In genomic region chr12:14215949-14216348, GRCh38 we compare ENCODE assay signal across 8 cellular contexts.
DNase-seq lines count a peak whose midpoint lies in the region; ATAC-seq, FAIRE-seq and TF ChIP-seq lines count a peak whose summit lies in the region.
"Not testable (repeated sequence)": the region's sequence is repeated elsewhere in the genome, so short reads cannot be mapped to it uniquely, and the experiment has no call there.

No MANE protein-coding gene starts in this region.

- H3K4me2 ChIP-seq in A549 (peak overlapping the region; percentile 45), HCT116 (ENCODE audit: low read length) (peak overlapping the region; percentile 41), OCI-LY7 (ENCODE audit: low read length) (peak overlapping the region; percentile 59; the same call in 1 of the 2 replicates), hepatocyte (peak overlapping the region; percentile 1), smooth muscle cell (peak overlapping the region; percentile 55)
- not testable (repeated sequence) for H3K4me2 ChIP-seq in mammary epithelial cell (ENCODE audit: insufficient read depth, low read depth, low read length); neuronal stem cell (ENCODE audit: insufficient read depth, low read length, poor library complexity, severe bottlenecking)

- not testable (repeated sequence) for H3K4me3 ChIP-seq in A549; HCT116 (replicated peaks in 1 of 2; ENCODE audit: low read depth in 1 of 2, low read length in 2 of 2); OCI-LY7 (ENCODE audit: low read depth, low read length, poor library complexity, severe bottlenecking); mammary epithelial cell (replicated peaks in 1 of 3; ENCODE audit: insufficient read depth in 1 of 3, low read depth in 2 of 3, low read length in 3 of 3); hepatocyte; neuronal stem cell (ENCODE audit: low read length in 2 of 2); smooth muscle cell

- not testable (repeated sequence) for H3K18ac ChIP-seq in neuronal stem cell (ENCODE audit: low read length)

- not testable (repeated sequence) for FAIRE-seq in A549 (lab: Jason Lieb, UNC)

- H4K91ac ChIP-seq in neuronal stem cell (ENCODE audit: low read depth, low read length, poor library complexity), result not testable (repeated sequence)

- RAD21 ChIA-PET in HCT116 (lab: Charles Lee; ENCODE audit: low non-redundant PET in 1 of 2, low total read pairs in 2 of 2, uncharacterized antibody in 2 of 2, unreplicated experiment in 2 of 2), result not testable (repeated sequence)

- not testable (repeated sequence) for BruUV-seq in HCT116 (replicated peaks; lab: Mats Ljungman, UMichigan); OCI-LY7 (replicated peaks; lab: Mats Ljungman, UMichigan); mammary epithelial cell (replicated peaks; lab: Mats Ljungman, UMichigan)

- peaks cover 14% of the 10 kb centered on the region for H3K9me3 Mint-ChIP-seq in activated CD8-positive, alpha-beta T cell treated with anti-CD3 and anti-CD28 coated beads for 36 hours

- peak overlapping the region; percentile 15 for H3K27ac Mint-ChIP-seq in activated CD8-positive, alpha-beta T cell treated with anti-CD3 and anti-CD28 coated beads for 36 hours

- not testable (repeated sequence) for H3K27me3 Mint-ChIP-seq in activated CD8-positive, alpha-beta T cell treated with anti-CD3 and anti-CD28 coated beads for 36 hours

- not testable (repeated sequence) for H3K4me1 ChIP-seq in A549; OCI-LY7 (ENCODE audit: insufficient read depth, low read length, poor library complexity, severe bottlenecking); mammary epithelial cell (ENCODE audit: insufficient read depth, low read length); smooth muscle cell (ENCODE audit: low read depth)
- peaks cover 7 to 28% of the 10 kb centered on the region in 2 experiments; a peak in 3 of 4 replicates for H3K4me1 ChIP-seq in HCT116 (ENCODE audit: control insufficient read depth in 1 of 2, insufficient read depth in 2 of 2, low read length in 2 of 2)
- H3K4me1 ChIP-seq in hepatocyte (ENCODE audit: insufficient read depth), result peaks cover 35% of the 10 kb centered on the region
- peaks cover 4 to 14% of the 10 kb centered on the region in 2 donors for H3K4me1 ChIP-seq in neuronal stem cell (ENCODE audit: control insufficient read depth in 2 of 2, insufficient read depth in 1 of 2, low read depth in 1 of 2, low read length in 2 of 2)

- intact Hi-C loops in HCT116 (cut with micrococcal nuclease); OCI-LY7 (cut with micrococcal nuclease; ENCODE audit: unreplicated experiment); activated CD8-positive, alpha-beta T cell treated with anti-CD3 and anti-CD28 coated beads for 36 hours (cut with micrococcal nuclease); mammary epithelial cell (cut with micrococcal nuclease): not testable (repeated sequence)

- H3K4me1 Mint-ChIP-seq in activated CD8-positive, alpha-beta T cell treated with anti-CD3 and anti-CD28 coated beads for 36 hours (ENCODE audit: low read depth), result peaks cover 21% of the 10 kb centered on the region

- not testable (repeated sequence) for H3K9me3 ChIP-seq in A549; HCT116 (ENCODE audit: control insufficient read depth in 1 of 2, insufficient read depth in 1 of 2, low read depth in 1 of 2, low read length in 2 of 2); OCI-LY7 (ENCODE audit: low read length); mammary epithelial cell (replicated peaks; ENCODE audit: insufficient read depth, low read length); hepatocyte (ENCODE audit: low read depth); neuronal stem cell (replicated peaks in 1 of 2; ENCODE audit: control insufficient read depth in 2 of 2, insufficient read depth in 1 of 2, low read depth in 1 of 2, low read length in 2 of 2); smooth muscle cell (replicated peaks; ENCODE audit: low read depth)

- POLR2A ChIA-PET in A549 (lab: Yijun Ruan, JAX); HCT116 (lab: Charles Lee): not testable (repeated sequence)
- POLR2A ChIA-PET in OCI-LY7 (lab: Charles Lee), result interaction anchor here (0.6 to 1.1 kb wide), 7 partner anchors 10 to 1520 kb away, joined by 3 to 6 read pairs (median 4); no protein-coding TSS in a partner anchor
- POLR2A ChIA-PET in activated CD8-positive, alpha-beta T cell treated with anti-CD3 and anti-CD28 coated beads for 36 hours (lab: Charles Lee), result interaction anchor here (1.1 kb wide), 1 partner anchor 10 kb away, joined by 3 read pairs; no protein-coding TSS in a partner anchor

- H3K36me3 ChIP-seq in HCT116 (ENCODE audit: control insufficient read depth in 1 of 2, insufficient read depth in 2 of 2, low read length in 2 of 2); OCI-LY7 (ENCODE audit: insufficient read depth, low read length); mammary epithelial cell (ENCODE audit: insufficient read depth, low read length); hepatocyte (replicated peaks; ENCODE audit: insufficient read depth, low read depth); neuronal stem cell (replicated peaks in 1 of 2; ENCODE audit: control insufficient read depth in 2 of 2, insufficient read depth in 2 of 2, low read length in 2 of 2); smooth muscle cell (ENCODE audit: low read depth): not testable (repeated sequence)

- not testable (repeated sequence) for H3F3A ChIP-seq in smooth muscle cell (ENCODE audit: low read depth)

- H3K36me3 Mint-ChIP-seq in activated CD8-positive, alpha-beta T cell treated with anti-CD3 and anti-CD28 coated beads for 36 hours (ENCODE audit: low read depth), result not testable (repeated sequence)

- not testable (repeated sequence) for TF ChIP-seq POLR2A in A549 (IDR thresholded peaks at IDR 0.05; ENCODE audit: low read length); HCT116 (IDR thresholded peaks at IDR 0.05; ENCODE audit: borderline replicate concordance, extremely low read depth, insufficient read depth, insufficient read length)

- H4K8ac ChIP-seq in neuronal stem cell (ENCODE audit: low read depth, low read length), result not testable (repeated sequence)

- TF ChIP-seq EP300 in A549 (IDR thresholded peaks at IDR 0.05), result not testable (repeated sequence)

- H4K20me1 ChIP-seq in HCT116 (ENCODE audit: insufficient read depth); OCI-LY7 (ENCODE audit: insufficient read depth, low read length); mammary epithelial cell (ENCODE audit: insufficient read depth, low read length); hepatocyte (ENCODE audit: insufficient read depth, poor library complexity, severe bottlenecking); smooth muscle cell (ENCODE audit: low read depth): not testable (repeated sequence)

- dilution Hi-C loops in mammary epithelial cell (cut with HindIII; ENCODE audit: low sequenced_read_pairs), result not testable (repeated sequence)

- not testable (repeated sequence) for H3K79me1 ChIP-seq in neuronal stem cell (ENCODE audit: low read depth, low read length)

- H3K4ac ChIP-seq in neuronal stem cell (ENCODE audit: low read length), result not testable (repeated sequence)

- not testable (repeated sequence) for H3K9me2 ChIP-seq in HCT116 (ENCODE audit: insufficient read depth); OCI-LY7 (ENCODE audit: insufficient read depth, low read length); hepatocyte (replicated peaks; ENCODE audit: insufficient read depth)

- DNase-seq in A549 (ENCODE audit: low read depth in 1 of 2, low spot score in 1 of 2); HCT116 (ENCODE audit: low read depth, low spot score); OCI-LY7 (ENCODE audit: low spot score); activated CD8-positive, alpha-beta T cell treated with anti-CD3 and anti-CD28 coated beads for 36 hours; mammary epithelial cell; hepatocyte (ENCODE audit: low spot score); neuronal stem cell (ENCODE audit: low spot score); smooth muscle cell (lab: John Stamatoyannopoulos, UW; ENCODE audit: unreplicated experiment): not testable (repeated sequence)

- CTCF ChIA-PET in A549 (lab: Yijun Ruan, JAX), result interaction anchor here (0.6 to 1.1 kb wide), 2 partner anchors 22 to 30 kb away, joined by 3 read pairs; no protein-coding TSS in a partner anchor
- CTCF ChIA-PET in HCT116 (lab: Charles Lee), result interaction anchor here (0.8 to 1.4 kb wide), 2 partner anchors 22 to 49 kb away, joined by 3 to 5 read pairs; no protein-coding TSS in a partner anchor
- CTCF ChIA-PET in OCI-LY7 (lab: Charles Lee; ENCODE audit: unreplicated experiment), result interaction anchor here (1.0 kb wide), 1 partner anchor 8 kb away, joined by 3 read pairs; no protein-coding TSS in a partner anchor
- CTCF ChIA-PET in activated CD8-positive, alpha-beta T cell treated with anti-CD3 and anti-CD28 coated beads for 36 hours (lab: Charles Lee), result interaction anchor here (0.8 to 1.6 kb wide), 3 partner anchors 22 to 555 kb away, joined by 3 to 6 read pairs (median 3); a partner anchor contains a TSS
- CTCF ChIA-PET in mammary epithelial cell (lab: Charles Lee; ENCODE audit: low non-redundant PET), result not testable (repeated sequence)

- in situ Hi-C loops in mammary epithelial cell (cut with MboI; ENCODE audit: low sequenced_read_pairs in 2 of 2), result not testable (repeated sequence)

- not testable (repeated sequence) for H3K23ac ChIP-seq in neuronal stem cell (ENCODE audit: low read depth, low read length, poor library complexity)

- H2BK5ac ChIP-seq in neuronal stem cell (ENCODE audit: low read length), result not testable (repeated sequence)

- WGBS in A549 (ENCODE audit: missing lambda C conversion rate), result 88% methylated on average over 7 of the region's 7 CpGs
- 86% methylated on average over 7 of the region's 7 CpGs for WGBS in mammary epithelial cell (ENCODE audit: low coverage, missing lambda C conversion rate)
- WGBS in hepatocyte (ENCODE audit: low lambda C conversion rate, missing lambda C conversion rate), result 92% methylated on average over 7 of the region's 7 CpGs
- no CpG with 5 or more reads among the region's 7 CpGs for WGBS in neuronal stem cell (ENCODE audit: extremely low coverage in 2 of 2, insufficient read length in 2 of 2, insufficient replicate concordance in 1 of 2), 2 donors
- 98% methylated on average over 7 of the region's 7 CpGs for WGBS in smooth muscle cell (ENCODE audit: low lambda C conversion rate)

- not testable (repeated sequence) for H3K9ac ChIP-seq in HCT116 (ENCODE audit: low read length); mammary epithelial cell (ENCODE audit: insufficient read depth, low read length); neuronal stem cell (ENCODE audit: low read depth, low read length, poor library complexity); smooth muscle cell (ENCODE audit: low read depth)

- 0 out of 6 replicates have a peak overlapping the region, but pooled peaks of 1 of the 2 experiments have one; percentile 43 for H3K27ac ChIP-seq in A549
- H3K27ac ChIP-seq in HCT116 (ENCODE audit: low read depth, low read length); OCI-LY7 (ENCODE audit: low read depth, low read length, poor library complexity, severe bottlenecking); mammary epithelial cell (ENCODE audit: insufficient read depth, low read depth, low read length); hepatocyte; neuronal stem cell (replicated peaks; ENCODE audit: low read length): not testable (repeated sequence)
- peak overlapping the region; percentile 60 for H3K27ac ChIP-seq in smooth muscle cell (ENCODE audit: low read depth)

- not testable (repeated sequence) for TF ChIP-seq CTCF in A549 (IDR thresholded peaks at IDR 0.05); HCT116 (IDR thresholded peaks at IDR 0.05 in 2 of 3, conservative IDR thresholded peaks at IDR 0.05 in 1 of 3; ENCODE audit: borderline replicate concordance in 1 of 3, insufficient read depth in 1 of 3, low read depth in 2 of 3, low read length in 2 of 3); OCI-LY7 (conservative IDR thresholded peaks at IDR 0.05; ENCODE audit: low read length); activated CD8-positive, alpha-beta T cell treated with anti-CD3 and anti-CD28 coated beads for 36 hours (IDR thresholded peaks at IDR 0.05); mammary epithelial cell (conservative IDR thresholded peaks at IDR 0.05 in 1 of 2, IDR thresholded peaks at IDR 0.05 in 1 of 2; ENCODE audit: extremely low read depth in 1 of 2, insufficient read depth in 1 of 2, low read depth in 1 of 2, low read length in 2 of 2); hepatocyte (IDR thresholded peaks at IDR 0.05; ENCODE audit: poor library complexity); smooth muscle cell (IDR thresholded peaks at IDR 0.05; ENCODE audit: borderline replicate concordance, insufficient read depth, poor library complexity, severe bottlenecking)

- not testable (repeated sequence) for ATAC-seq in A549; HCT116; activated CD8-positive, alpha-beta T cell treated with anti-CD3 and anti-CD28 coated beads for 36 hours

- TF ChIP-seq RAD21 in A549 (conservative IDR thresholded peaks at IDR 0.05 in 1 of 2, IDR thresholded peaks at IDR 0.05 in 1 of 2); HCT116 (IDR thresholded peaks at IDR 0.05; ENCODE audit: low read depth): not testable (repeated sequence)

- not testable (repeated sequence) for H2BK120ac ChIP-seq in neuronal stem cell (ENCODE audit: low read depth, low read length)

- not testable (repeated sequence) for H3K14ac ChIP-seq in neuronal stem cell (ENCODE audit: low read length)

- not testable (repeated sequence) for H3K4me3 Mint-ChIP-seq in activated CD8-positive, alpha-beta T cell treated with anti-CD3 and anti-CD28 coated beads for 36 hours

- not testable (repeated sequence) for H3K79me2 ChIP-seq in HCT116 (ENCODE audit: insufficient read depth, low read length); OCI-LY7 (ENCODE audit: insufficient read depth, low read depth, low read length); mammary epithelial cell (ENCODE audit: insufficient read depth, low read length); hepatocyte; smooth muscle cell (ENCODE audit: low read depth)

- H2AFZ ChIP-seq in HCT116 (ENCODE audit: low read depth, low read length, poor library complexity, severe bottlenecking) (peak overlapping the region; percentile 5), OCI-LY7 (ENCODE audit: low read length) (peak overlapping the region; percentile 96), mammary epithelial cell (ENCODE audit: low read depth, low read length) (peak overlapping the region; percentile 56), hepatocyte (peak overlapping the region; percentile 37), neuronal stem cell (ENCODE audit: low read length) (peak overlapping the region; percentile 85), smooth muscle cell (ENCODE audit: low read depth) (peak overlapping the region; percentile 62)

- not testable (repeated sequence) for H3K27me3 ChIP-seq in HCT116 (ENCODE audit: insufficient read depth, low read length); mammary epithelial cell (ENCODE audit: insufficient read depth, low read length); hepatocyte; neuronal stem cell (ENCODE audit: control insufficient read depth in 3 of 3, insufficient read depth in 3 of 3, low read depth in 1 of 3, low read length in 3 of 3); smooth muscle cell (ENCODE audit: low read depth)

- H2AK5ac ChIP-seq in neuronal stem cell (ENCODE audit: low read depth, low read length), result not testable (repeated sequence)

- not testable (repeated sequence) for H2BK12ac ChIP-seq in neuronal stem cell (ENCODE audit: low read length)

- H2BK15ac ChIP-seq in neuronal stem cell (ENCODE audit: low read length), result not testable (repeated sequence)

Comparison
In these comparisons a context has a peak if more than half of its experiments do, and no peak if none do; other contexts are left out.
1. H2AFZ ChIP-seq: peak in every context shown above with its lines; median percentile 96 in OCI-LY7; 85 in neuronal stem cell; 62 in smooth muscle cell; 56 in mammary epithelial cell; 37 in hepatocyte; 5 in HCT116.